12 cellular contexts compared by ENCODE assay signal in genomic region chr14:44778562-44778961, GRCh38.
DNase-seq lines count a peak whose midpoint lies in the region; ATAC-seq, FAIRE-seq and TF ChIP-seq lines count a peak whose summit lies in the region.
"Had no signal": no experiment of that assay in that cellular context is flagged by ENCODE, and none has a peak within 500 bp of the region (broad histone marks: within the 10 kb centered on the region; RNA-seq: fewer than 3 reads in every experiment).

No MANE protein-coding gene starts in this region.

- H3K4me3 ChIP-seq in right atrium auricular region (no peak overlapping the region), epithelial cell of esophagus (ENCODE audit: low read length) (no peak overlapping the region), lower lobe of right lung (no peak overlapping the region), OCI-LY7 (ENCODE audit: low read depth, low read length, poor library complexity, severe bottlenecking) (no peak overlapping the region)
- H3K4me3 ChIP-seq: PC-9 had no signal

- POLR2A ChIA-PET in OCI-LY7 (lab: Charles Lee), result no interaction called here

- H3K36me3 ChIP-seq in right atrium auricular region (no peaks in the 10 kb centered on the region), lower lobe of right lung (no peaks in the 10 kb centered on the region), OCI-LY7 (ENCODE audit: insufficient read depth, low read length) (no peaks in the 10 kb centered on the region)

- ATAC-seq in Right ventricle myocardium superior (ENCODE audit: poor library complexity), result peak; percentile 64
- no peak for ATAC-seq in natural killer cell
- no peak for ATAC-seq in lower lobe of right lung

- H3K27ac ChIP-seq in right atrium auricular region (no peak overlapping the region), lower lobe of right lung (no peak overlapping the region), OCI-LY7 (ENCODE audit: low read depth, low read length, poor library complexity, severe bottlenecking) (no peak overlapping the region)
- H3K27ac ChIP-seq: PC-9 had no signal

- H3K27ac Mint-ChIP-seq in natural killer cell, result no peak overlapping the region
- H3K27ac Mint-ChIP-seq: nephron progenitor cell had no signal

- intact Hi-C loops in Right ventricle myocardium superior (cut with DNase I) (no loop called here), natural killer cell (cut with micrococcal nuclease) (no loop called here), lower lobe of right lung (cut with DNase I) (no loop called here), OCI-LY7 (cut with micrococcal nuclease; ENCODE audit: unreplicated experiment) (no loop called here)

- no peaks in the 10 kb centered on the region for H3K36me3 Mint-ChIP-seq in natural killer cell

- DNase-seq in Right ventricle myocardium superior, result no peak
- no peak for DNase-seq in right atrium auricular region (ENCODE audit: low spot score)
- DNase-seq in HTR-8/SVneo (ENCODE audit: insufficient read length, low spot score), result peak; percentile 11
- DNase-seq in epithelial cell of esophagus (ENCODE audit: low read depth), result peak; percentile 16
- DNase-seq in stromal cell of bone marrow (ENCODE audit: low read depth), result peak; percentile 23
- DNase-seq in natural killer cell, result no peak
- no peak for DNase-seq in lower lobe of right lung
- DNase-seq in OCI-LY7 (ENCODE audit: low spot score), result no peak
- DNase-seq: anterior cingulate cortex, Kasumi-1, nephron progenitor cell had no signal

- no peaks in the 10 kb centered on the region for H3K79me2 ChIP-seq in OCI-LY7 (ENCODE audit: insufficient read depth, low read depth, low read length)

- no peaks in the 10 kb centered on the region for H3K27me3 ChIP-seq in right atrium auricular region
- H3K27me3 ChIP-seq in lower lobe of right lung (ENCODE audit: low read depth), result no peaks in the 10 kb centered on the region

- H3K9me3 ChIP-seq in right atrium auricular region (no peaks in the 10 kb centered on the region), lower lobe of right lung (no peaks in the 10 kb centered on the region), OCI-LY7 (ENCODE audit: low read length) (no peaks in the 10 kb centered on the region)

- no peak overlapping the region for H2AFZ ChIP-seq in OCI-LY7 (ENCODE audit: low read length)
- H2AFZ ChIP-seq: PC-9 had no signal

- H3K4me1 Mint-ChIP-seq in natural killer cell, result no peaks in the 10 kb centered on the region

- FAIRE-seq in HTR-8/SVneo (lab: Jason Lieb, UNC), result no peak

- H3K9me2 ChIP-seq in OCI-LY7 (ENCODE audit: insufficient read depth, low read length), result no peaks in the 10 kb centered on the region

- no peaks in the 10 kb centered on the region for H3K4me1 ChIP-seq in right atrium auricular region
- H3K4me1 ChIP-seq in lower lobe of right lung, result no peaks in the 10 kb centered on the region
- no peaks in the 10 kb centered on the region for H3K4me1 ChIP-seq in OCI-LY7 (ENCODE audit: insufficient read depth, low read length, poor library complexity, severe bottlenecking)

- TF ChIP-seq CTCF in right atrium auricular region (IDR thresholded peaks at IDR 0.05) (no peak), epithelial cell of esophagus (IDR thresholded peaks at IDR 0.05; ENCODE audit: insufficient read depth, low read depth, low read length, missing control alignments) (no peak), natural killer cell (IDR thresholded peaks at IDR 0.05) (no peak), lower lobe of right lung (IDR thresholded peaks at IDR 0.05) (no peak), OCI-LY7 (conservative IDR thresholded peaks at IDR 0.05; ENCODE audit: low read length) (no peak)

- BruUV-seq in OCI-LY7 (replicated peaks; lab: Mats Ljungman, UMichigan), result no TSS peak

- no peaks in the 10 kb centered on the region for H3K27me3 Mint-ChIP-seq in natural killer cell (ENCODE audit: low read depth in 2 of 2)

- H4K20me1 ChIP-seq in OCI-LY7 (ENCODE audit: insufficient read depth, low read length), result no peaks in the 10 kb centered on the region

- no peak overlapping the region for H3K4me2 ChIP-seq in OCI-LY7 (ENCODE audit: low read length)
- H3K4me2 ChIP-seq: PC-9 had no signal

- H3K9me3 Mint-ChIP-seq in natural killer cell, result no peaks in the 10 kb centered on the region
- H3K9me3 Mint-ChIP-seq: nephron progenitor cell had no signal

- CTCF ChIA-PET in OCI-LY7 (lab: Charles Lee; ENCODE audit: unreplicated experiment), result no interaction called here

- H3K4me3 Mint-ChIP-seq in natural killer cell, result no peak overlapping the region
- H3K4me3 Mint-ChIP-seq: nephron progenitor cell had no signal

Comparison
In these comparisons a context has a peak if more than half of its experiments do, and no peak if none do; other contexts are left out.
1. DNase-seq: peak in HTR-8/SVneo (single experiment), epithelial cell of esophagus (single experiment) and stromal cell of bone marrow (single experiment); none in Right ventricle myocardium superior (single experiment), right atrium auricular region (single experiment), natural killer cell (single experiment), lower lobe of right lung (single experiment) and OCI-LY7 (single experiment).